16 cellular contexts compared by ENCODE assay signal in genomic region chrX:152884171-152884570, GRCh38.
"Had no signal": no experiment of that assay in that cellular context is flagged by ENCODE, and none has a peak within 500 bp of the region (broad histone marks: within the 10 kb centered on the region; RNA-seq: fewer than 3 reads in every experiment).

No MANE protein-coding gene starts in this region.

- H3K36me3 Mint-ChIP-seq: activated naive CD8-positive, alpha-beta T cell treated with anti-CD3 and anti-CD28 coated beads for 36 hours; naive thymus-derived CD4-positive, alpha-beta T cell; T-cell had no signal

- DNase-seq: activated CD4-positive, alpha-beta T cell treated with anti-CD3 and anti-CD28 coated beads for 1 hour; activated naive CD4-positive, alpha-beta T cell treated with Interleukin-2 at 50 U/mL for 16 hours; activated naive CD8-positive, alpha-beta T cell treated with anti-CD3 and anti-CD28 coated beads for 36 hours; activated T-cell treated with anti-CD3 and anti-CD28 coated beads, Interleukin-2, amount 50 U/mL, for 1 hour; heart left ventricle; lower lobe of right lung; naive thymus-derived CD4-positive, alpha-beta T cell; stimulated activated CD4-positive, alpha-beta T cell treated with anti-CD3 and anti-CD28 coated beads, Interleukin-4, amount 100 ng/mL, for 24 hours; substantia nigra; T-cell; thyroid gland; upper lobe of right lung had no signal

- ATAC-seq: heart left ventricle; left lobe of liver; lower lobe of right lung; naive thymus-derived CD4-positive, alpha-beta T cell; T-cell; upper lobe of right lung had no signal

- H3K27ac Mint-ChIP-seq: activated naive CD8-positive, alpha-beta T cell treated with anti-CD3 and anti-CD28 coated beads for 36 hours; activated T-helper 2 cell treated with anti-CD3 and anti-CD28 coated beads, Interferon-gamma antibody, Interleukin-2, Interleukin-4, amounts not matched to agents 10 μg/mL and 5 μg/mL and 100 μg/mL, durations not matched to agents 14 hours and 24 hours and 36 hours; naive thymus-derived CD4-positive, alpha-beta T cell; stimulated activated naive CD8-positive, alpha-beta T cell treated with anti-CD3 and anti-CD28 coated beads, Interleukin-15, Interleukin-2, amounts not matched to agents 100 ng/mL and 50 ng/mL, for 24 hours; T-cell; T-helper 2 cell treated with Interferon-gamma antibody and Interleukin-4, amounts not matched to agents 5 μg/mL and 100 μg/mL, for 36 hours had no signal

- H3K4me1 Mint-ChIP-seq: activated naive CD8-positive, alpha-beta T cell treated with anti-CD3 and anti-CD28 coated beads for 36 hours; naive thymus-derived CD4-positive, alpha-beta T cell; T-cell had no signal

- H3K4me3 Mint-ChIP-seq: activated naive CD8-positive, alpha-beta T cell treated with anti-CD3 and anti-CD28 coated beads for 36 hours; naive thymus-derived CD4-positive, alpha-beta T cell; stimulated activated naive CD8-positive, alpha-beta T cell treated with anti-CD3 and anti-CD28 coated beads, Interleukin-15, Interleukin-2, amounts not matched to agents 100 ng/mL and 50 ng/mL, for 24 hours; T-cell; T-helper 2 cell treated with Interferon-gamma antibody and Interleukin-4, amounts not matched to agents 5 μg/mL and 100 μg/mL, for 36 hours had no signal

- H3K9me3 Mint-ChIP-seq: activated naive CD8-positive, alpha-beta T cell treated with anti-CD3 and anti-CD28 coated beads for 36 hours; activated T-helper 2 cell treated with anti-CD3 and anti-CD28 coated beads, Interferon-gamma antibody, Interleukin-2, Interleukin-4, amounts not matched to agents 10 μg/mL and 5 μg/mL and 100 μg/mL, durations not matched to agents 14 hours and 24 hours and 36 hours; stimulated activated naive CD8-positive, alpha-beta T cell treated with anti-CD3 and anti-CD28 coated beads, Interleukin-15, Interleukin-2, amounts not matched to agents 100 ng/mL and 50 ng/mL, for 24 hours; T-cell; T-helper 2 cell treated with Interferon-gamma antibody and Interleukin-4, amounts not matched to agents 5 μg/mL and 100 μg/mL, for 36 hours had no signal
